ENCODE assay signal across 8 cellular contexts in genomic region chr7:108001759-108002725, GRCh38. TPM values are rescaled to one million over a fixed set of nuclear protein-coding genes. Genes with fewer than 3 reads are reported as not detected.
A peak's percentile ranks its signal among the peaks of the same experiment; 100 is the strongest.
DNase-seq lines count a peak whose midpoint lies in the region; ATAC-seq and TF ChIP-seq lines count a peak whose summit lies in the region.

No MANE protein-coding gene starts in this region.

- intact Hi-C loops in activated T-helper 1 cell treated with anti-CD3 and anti-CD28 coated beads, Interleukin-12 subunit alpha, Interleukin-12 subunit beta, Interleukin-2, Interleukin-4 antibody, amounts not matched to agents 30 ng/mL and 10 ng/mL and 1 ng/mL, durations not matched to agents 14 hours and 24 hours and 36 hours (cut with micrococcal nuclease) = no loop called here
- intact Hi-C loops in psoas muscle (cut with DNase I) = loop anchor here in 1 of 2 donors (5.0 kb wide), 1 partner anchor 95 kb away; no protein-coding TSS in a partner anchor

- no peak overlapping the region for H3K27ac Mint-ChIP-seq in activated T-helper 1 cell treated with anti-CD3 and anti-CD28 coated beads, Interleukin-12 subunit alpha, Interleukin-12 subunit beta, Interleukin-2, Interleukin-4 antibody, amounts not matched to agents 30 ng/mL and 10 ng/mL and 1 ng/mL, durations not matched to agents 14 hours and 24 hours and 36 hours

- no peaks in the 10 kb centered on the region for H3K9me3 Mint-ChIP-seq in activated T-helper 1 cell treated with anti-CD3 and anti-CD28 coated beads, Interleukin-12 subunit alpha, Interleukin-12 subunit beta, Interleukin-2, Interleukin-4 antibody, amounts not matched to agents 30 ng/mL and 10 ng/mL and 1 ng/mL, durations not matched to agents 14 hours and 24 hours and 36 hours

- ATAC-seq in psoas muscle (peak in 3 of 4 donors; percentile 14 to 43 (median 23)), HG03039 (IDR thresholded peaks at IDR 0.05; ENCODE audit: unreplicated experiment) (no peak), HG02798 (IDR thresholded peaks at IDR 0.05; ENCODE audit: poor library complexity, unreplicated experiment) (no peak)

- H3K4me3 Mint-ChIP-seq in activated T-helper 1 cell treated with anti-CD3 and anti-CD28 coated beads, Interleukin-12 subunit alpha, Interleukin-12 subunit beta, Interleukin-2, Interleukin-4 antibody, amounts not matched to agents 30 ng/mL and 10 ng/mL and 1 ng/mL, durations not matched to agents 14 hours and 24 hours and 36 hours = peak overlapping the region; percentile 62

- WGBS in psoas muscle, 3 donors = 1% methylated on average over 75 of the region's 75 CpGs

- H3K27me3 ChIP-seq in HAP-1 (ENCODE audit: low read depth) (peaks cover 9% of the 10 kb centered on the region), cardiac muscle cell (peaks cover 65% of the 10 kb centered on the region), psoas muscle (ENCODE audit: insufficient read depth in 3 of 3, low read length in 2 of 3) (peaks cover 0 to 64% (median 9%) of the 10 kb centered on the region in 3 donors)

- peaks cover 16% of the 10 kb centered on the region for H3K36me3 ChIP-seq in HAP-1 (replicated peaks)
- H3K36me3 ChIP-seq in cardiac muscle cell = no peaks in the 10 kb centered on the region
- no peaks in the 10 kb centered on the region for H3K36me3 ChIP-seq in psoas muscle (ENCODE audit: insufficient read depth in 1 of 2, low read depth in 1 of 2)

- H3K27ac ChIP-seq in cardiac muscle cell = no peak overlapping the region
- H3K27ac ChIP-seq in psoas muscle = peak overlapping the region; percentile 53

- H3K36me3 Mint-ChIP-seq in activated T-helper 1 cell treated with anti-CD3 and anti-CD28 coated beads, Interleukin-12 subunit alpha, Interleukin-12 subunit beta, Interleukin-2, Interleukin-4 antibody, amounts not matched to agents 30 ng/mL and 10 ng/mL and 1 ng/mL, durations not matched to agents 14 hours and 24 hours and 36 hours (ENCODE audit: low read depth) = no peaks in the 10 kb centered on the region

- H3K9me3 ChIP-seq in HAP-1 (no peaks in the 10 kb centered on the region; the same call in 1 of the 2 replicates), cardiac muscle cell (ENCODE audit: low read depth) (no peaks in the 10 kb centered on the region), psoas muscle (no peaks in the 10 kb centered on the region)

- TF ChIP-seq CTCF in cardiac muscle cell (IDR thresholded peaks at IDR 0.05; ENCODE audit: low read depth, low read length) = no peak
- TF ChIP-seq CTCF in psoas muscle (IDR thresholded peaks at IDR 0.05) = no peak

- peak overlapping the region; percentile 63 for H3K4me3 ChIP-seq in HAP-1
- peak overlapping the region; percentile 56 for H3K4me3 ChIP-seq in cardiac muscle cell
- H3K4me3 ChIP-seq in psoas muscle = peak overlapping the region; percentile 68

- DNase-seq in AG08396 (ENCODE audit: low spot score) (peak; percentile 63), HAP-1 (ENCODE audit: low spot score in 2 of 2) (peak in 1 of 2 experiments; percentile 19), cardiac muscle cell (ENCODE audit: low read depth in 1 of 2, low spot score in 1 of 2) (peak in 1 of 2 donors; percentile 22), psoas muscle (peak in 1 of 2 donors; percentile 47), CD1c-positive myeloid dendritic cell (ENCODE audit: extremely low spot score) (no peak)
- DNase-seq in activated T-helper 1 cell treated with anti-CD3 and anti-CD28 coated beads, Interleukin-12 subunit alpha, Interleukin-12 subunit beta, Interleukin-2, Interleukin-4 antibody, amounts not matched to agents 30 ng/mL and 10 ng/mL and 1 ng/mL, durations not matched to agents 14 hours and 24 hours and 36 hours (ENCODE audit: low spot score) = no peak

- peaks cover 14% of the 10 kb centered on the region for H3K4me1 ChIP-seq in HAP-1
- peaks cover under 1% of the 10 kb centered on the region for H3K4me1 ChIP-seq in cardiac muscle cell (ENCODE audit: low read depth)
- H3K4me1 ChIP-seq in psoas muscle = peaks cover 3% of the 10 kb centered on the region

- H3K4me1 Mint-ChIP-seq in activated T-helper 1 cell treated with anti-CD3 and anti-CD28 coated beads, Interleukin-12 subunit alpha, Interleukin-12 subunit beta, Interleukin-2, Interleukin-4 antibody, amounts not matched to agents 30 ng/mL and 10 ng/mL and 1 ng/mL, durations not matched to agents 14 hours and 24 hours and 36 hours (ENCODE audit: low read depth) = no peaks in the 10 kb centered on the region

- H3K27me3 Mint-ChIP-seq in activated T-helper 1 cell treated with anti-CD3 and anti-CD28 coated beads, Interleukin-12 subunit alpha, Interleukin-12 subunit beta, Interleukin-2, Interleukin-4 antibody, amounts not matched to agents 30 ng/mL and 10 ng/mL and 1 ng/mL, durations not matched to agents 14 hours and 24 hours and 36 hours (ENCODE audit: insufficient read depth) = peaks cover 62% of the 10 kb centered on the region

- in situ Hi-C loops in HAP-1 (cut with MboI; ENCODE audit: low sequenced_read_pairs) = no loop called here

RNA-seq across cellular contexts. Expression of gene LAMB1, which starts 0.9 kb away (rescaled TPM):
- total RNA-seq in activated T-helper 1 cell treated with anti-CD3 and anti-CD28 coated beads, Interleukin-12 subunit alpha, Interleukin-12 subunit beta, Interleukin-2, Interleukin-4 antibody, amounts not matched to agents 30 ng/mL and 10 ng/mL and 1 ng/mL, durations not matched to agents 14 hours and 24 hours and 36 hours = not detected in 2 replicates
- total RNA-seq in cardiac muscle cell = 32.8 and 34.0 TPM in 2 replicates
- 28.7 and 31.8 TPM in 2 replicates for polyA plus RNA-seq in cardiac muscle cell
- total RNA-seq in psoas muscle = 10 to 100 TPM; 23.7 to 43.6 (median 26.4) TPM
- polyA plus RNA-seq in psoas muscle = 10 to 100 TPM; 17.0 to 45.9 (median 25.8) TPM

Comparison
In these comparisons a context has a peak if more than half of its experiments do, and no peak if none do; other contexts are left out.
1. ATAC-seq: peak in psoas muscle (3 of 4); none in HG03039 (single experiment) and HG02798 (single experiment).
2. RNA of gene LAMB1, which starts 0.9 kb away (total RNA-seq): 32.8 to 34.0 TPM in cardiac muscle cell and 23.7 to 43.6 TPM in psoas muscle; not detected in activated T-helper 1 cell treated with anti-CD3 and anti-CD28 coated beads, Interleukin-12 subunit alpha, Interleukin-12 subunit beta, Interleukin-2, Interleukin-4 antibody, amounts not matched to agents 30 ng/mL and 10 ng/mL and 1 ng/mL, durations not matched to agents 14 hours and 24 hours and 36 hours; every median in the first group is over 10 times any median in the second.
3. Peak in every context shown above with its lines, with median percentiles within 50 percentile points of each other: H3K4me3 ChIP-seq.